Comparison of ENCODE assay signal across 2 cellular contexts in the genomic region with DNA sequence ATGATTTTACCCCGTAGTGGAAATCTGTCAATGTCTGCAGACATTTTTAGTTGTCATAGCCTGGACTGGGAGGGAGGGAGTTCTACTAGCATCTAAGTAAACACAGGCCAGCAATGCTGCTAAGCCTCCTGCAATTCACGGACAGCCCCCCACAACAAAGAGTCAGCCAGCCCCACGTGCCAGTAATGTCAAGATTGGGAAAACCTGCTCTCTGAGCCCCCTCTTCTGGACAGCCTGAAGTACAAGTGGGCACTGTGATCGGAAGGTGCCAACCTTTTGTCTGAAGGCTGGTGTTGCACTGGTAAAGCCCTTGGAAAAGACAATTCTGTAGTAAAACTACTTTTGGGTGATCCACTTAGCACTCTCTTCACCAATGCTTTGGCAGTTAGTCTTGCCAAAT.
A peak's percentile ranks its signal among the peaks of the same experiment; 100 is the strongest.
TF ChIP-seq lines count a peak whose summit lies in the region.

No MANE protein-coding gene starts in this region.

TF ChIP-seq in HCT116, 20 proteins besides CTCF, POLR2A, EP300 and RAD21 (continued from another document):
- TF ChIP-seq ELF1 (IDR thresholded peaks at IDR 0.05; ENCODE audit: borderline replicate concordance, low read depth) (no peak), REST (IDR thresholded peaks at IDR 0.05; ENCODE audit: low read depth) (no peak), CEBPB (IDR thresholded peaks at IDR 0.05; ENCODE audit: low read depth) (no peak), EZH2 (IDR thresholded peaks at IDR 0.05) (no peak)

TF ChIP-seq in K562, 482 proteins besides CTCF, POLR2A, EP300 and RAD21 (continued from another document):
- TF ChIP-seq MNT (conservative IDR thresholded peaks at IDR 0.05): 0 out of 4 replicates have a peak, but pooled peaks of 1 of the 2 experiments have one; percentile 19
- peak; percentile 53; the same call in 1 of the 2 replicates for TF ChIP-seq BHLHE40 (IDR thresholded peaks at IDR 0.05; ENCODE audit: low read length)
